23 cellular contexts compared by ENCODE assay signal in the genomic region with DNA sequence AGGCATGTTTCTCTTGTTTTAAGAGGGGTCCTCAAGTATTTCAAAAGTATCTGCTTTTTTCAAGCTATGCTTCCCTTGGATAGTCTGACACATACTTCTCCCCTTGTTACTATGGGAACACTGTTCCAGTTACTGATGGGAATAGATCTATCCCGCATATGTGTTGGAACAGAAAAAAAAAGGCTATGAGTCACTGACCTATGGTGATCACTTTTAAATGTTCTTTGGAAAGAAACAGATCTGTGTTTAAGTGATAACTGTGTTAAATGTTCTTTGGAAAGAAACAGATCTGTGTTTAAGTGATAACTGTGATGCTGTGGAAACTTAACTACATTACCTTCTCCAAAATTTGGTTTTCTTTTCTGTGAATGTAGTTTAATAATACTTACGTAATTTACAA.
DNase-seq lines count a peak whose midpoint lies in the region; ATAC-seq, FAIRE-seq and TF ChIP-seq lines count a peak whose summit lies in the region.
"Had no signal": no experiment of that assay in that cellular context is flagged by ENCODE, and none has a peak within 500 bp of the region (broad histone marks: within the 10 kb centered on the region; RNA-seq: fewer than 3 reads in every experiment).

No MANE protein-coding gene starts in this region.

- no peaks in the 10 kb centered on the region for H3K27me3 Mint-ChIP-seq in activated CD8-positive, alpha-beta T cell treated with anti-CD3 and anti-CD28 coated beads for 36 hours
- H3K27me3 Mint-ChIP-seq: B cell; CD4-positive, alpha-beta T cell had no signal

- intact Hi-C loops in kidney (cut with DNase I) = no loop called here
- intact Hi-C loops in activated CD8-positive, alpha-beta T cell treated with anti-CD3 and anti-CD28 coated beads for 36 hours (cut with micrococcal nuclease) = no loop called here

- H3K36me3 ChIP-seq in kidney (ENCODE audit: control insufficient read depth in 1 of 2, insufficient read depth in 2 of 2, low read length in 2 of 2) = no peaks in the 10 kb centered on the region
- H3K36me3 ChIP-seq: BLaER1 treated with 17β-estradiol and CSF1 and Interleukin-3, amounts not matched to agents 10 nM and 100 nM had no signal

- no peak overlapping the region for H3K9ac ChIP-seq in kidney (ENCODE audit: low read length in 2 of 2)
- H3K9ac ChIP-seq: BLaER1 treated with 17β-estradiol and CSF1 and Interleukin-3, amounts not matched to agents 10 nM and 100 nM; GM23248 had no signal

- H3K9me3 ChIP-seq in kidney (ENCODE audit: control insufficient read depth in 1 of 2, low read length in 2 of 2) = no peaks in the 10 kb centered on the region
- H3K9me3 ChIP-seq: BLaER1 treated with 17β-estradiol and CSF1 and Interleukin-3, amounts not matched to agents 10 nM and 100 nM had no signal

- no peak for TF ChIP-seq CTCF in astrocyte of the spinal cord (IDR thresholded peaks at IDR 0.05; ENCODE audit: low read depth, low read length)
- TF ChIP-seq CTCF in kidney (IDR thresholded peaks at IDR 0.05; ENCODE audit: borderline replicate concordance, extremely low read depth, insufficient read depth) = no peak
- TF ChIP-seq CTCF in activated CD8-positive, alpha-beta T cell treated with anti-CD3 and anti-CD28 coated beads for 36 hours (IDR thresholded peaks at IDR 0.05) = no peak

- no peak overlapping the region for H3K27ac ChIP-seq in kidney (ENCODE audit: low read depth in 2 of 2, low read length in 2 of 2)
- H3K27ac ChIP-seq: BLaER1 treated with 17β-estradiol and CSF1 and Interleukin-3, amounts not matched to agents 10 nM and 100 nM; GM23248 had no signal

- H3K27ac Mint-ChIP-seq in activated CD8-positive, alpha-beta T cell treated with anti-CD3 and anti-CD28 coated beads for 36 hours = no peak overlapping the region
- H3K27ac Mint-ChIP-seq: B cell; CD14-positive monocyte; CD4-positive, alpha-beta T cell; CD8-positive, alpha-beta memory T cell had no signal

- no peaks in the 10 kb centered on the region for H3K9me3 Mint-ChIP-seq in activated CD8-positive, alpha-beta T cell treated with anti-CD3 and anti-CD28 coated beads for 36 hours
- H3K9me3 Mint-ChIP-seq: CD4-positive, alpha-beta T cell; CD8-positive, alpha-beta memory T cell had no signal

- no peaks in the 10 kb centered on the region for H3K4me1 ChIP-seq in kidney (ENCODE audit: control insufficient read depth in 1 of 2, insufficient read depth in 1 of 2, low read depth in 1 of 2, low read length in 2 of 2)
- H3K4me1 ChIP-seq: BLaER1 treated with 17β-estradiol and CSF1 and Interleukin-3, amounts not matched to agents 10 nM and 100 nM had no signal

- in situ Hi-C loops in astrocyte of the spinal cord (cut with HindIII; ENCODE audit: low sequenced_read_pairs) = no loop called here

- POLR2A ChIA-PET in activated CD8-positive, alpha-beta T cell treated with anti-CD3 and anti-CD28 coated beads for 36 hours (lab: Charles Lee) = no interaction called here

- H3K4me3 ChIP-seq in astrocyte of the spinal cord (ENCODE audit: low read depth, low read length) = no peak overlapping the region
- no peak overlapping the region for H3K4me3 ChIP-seq in kidney (ENCODE audit: low read length in 2 of 2)
- H3K4me3 ChIP-seq: BLaER1 treated with 17β-estradiol and CSF1 and Interleukin-3, amounts not matched to agents 10 nM and 100 nM; GM12878; GM23248 had no signal

- CTCF ChIA-PET in activated CD8-positive, alpha-beta T cell treated with anti-CD3 and anti-CD28 coated beads for 36 hours (lab: Charles Lee) = no interaction called here

- H3K4me3 Mint-ChIP-seq in activated CD8-positive, alpha-beta T cell treated with anti-CD3 and anti-CD28 coated beads for 36 hours = no peak overlapping the region
- H3K4me3 Mint-ChIP-seq: B cell; CD14-positive monocyte; CD4-positive, alpha-beta T cell; CD8-positive, alpha-beta memory T cell had no signal

- H3K4me1 Mint-ChIP-seq in activated CD8-positive, alpha-beta T cell treated with anti-CD3 and anti-CD28 coated beads for 36 hours (ENCODE audit: low read depth) = no peaks in the 10 kb centered on the region
- H3K4me1 Mint-ChIP-seq: B cell; CD14-positive monocyte; CD8-positive, alpha-beta memory T cell had no signal

- DNase-seq in OCI-M1 (lab: John Stamatoyannopoulos, UW) = peak; percentile 40
- DNase-seq in astrocyte of the spinal cord (ENCODE audit: low read depth, low spot score) = peak; percentile 5
- no peak for DNase-seq in kidney
- DNase-seq in activated CD8-positive, alpha-beta T cell treated with anti-CD3 and anti-CD28 coated beads for 36 hours = no peak
- DNase-seq in stimulated activated CD4-positive, alpha-beta T cell treated with anti-CD3 and anti-CD28 coated beads, Interleukin-2, amount 100 ng/mL, for 48 hours = no peak
- DNase-seq in SW480 (ENCODE audit: low spot score) = no peak
- DNase-seq in activated CD4-positive, alpha-beta T cell treated with anti-CD3 and anti-CD28 coated beads, Interleukin-2, amount 50 U/mL, for 48 hours = no peak
- DNase-seq: CD4-positive, alpha-beta T cell; CD8-positive, alpha-beta memory T cell; DMS 273 treated with DMSO at 0.1 percent for 48 hours; DMS79; EL; GDM1; GM23248; H7; HCEC 1CT had no signal

- H3K36me3 Mint-ChIP-seq in activated CD8-positive, alpha-beta T cell treated with anti-CD3 and anti-CD28 coated beads for 36 hours (ENCODE audit: low read depth) = no peaks in the 10 kb centered on the region
- H3K36me3 Mint-ChIP-seq: CD14-positive monocyte; CD8-positive, alpha-beta memory T cell had no signal

- no peak for ATAC-seq in activated CD8-positive, alpha-beta T cell treated with anti-CD3 and anti-CD28 coated beads for 36 hours
- ATAC-seq: GM12878 had no signal

- peak; percentile 84 for FAIRE-seq in kidney (lab: Jason Lieb, UNC)
- FAIRE-seq: D721Med, GM12878, GM19239, H1 had no signal

Comparison
In these comparisons a context has a peak if more than half of its experiments do, and no peak if none do; other contexts are left out.
1. DNase-seq: peak in OCI-M1 (single experiment) and astrocyte of the spinal cord (single experiment); none in kidney (single experiment), activated CD8-positive, alpha-beta T cell treated with anti-CD3 and anti-CD28 coated beads for 36 hours (single experiment), stimulated activated CD4-positive, alpha-beta T cell treated with anti-CD3 and anti-CD28 coated beads, Interleukin-2, amount 100 ng/mL, for 48 hours (0 of 2), SW480 (single experiment) and activated CD4-positive, alpha-beta T cell treated with anti-CD3 and anti-CD28 coated beads, Interleukin-2, amount 50 U/mL, for 48 hours (0 of 2).